8 cellular contexts compared by ENCODE assay signal in genomic region chr13:98142427-98143156, GRCh38. TPM values are rescaled to one million over a fixed set of nuclear protein-coding genes. Genes with fewer than 3 reads are reported as not detected.
DNase-seq lines count a peak whose midpoint lies in the region; ATAC-seq, FAIRE-seq and TF ChIP-seq lines count a peak whose summit lies in the region.

A gene with protein sequence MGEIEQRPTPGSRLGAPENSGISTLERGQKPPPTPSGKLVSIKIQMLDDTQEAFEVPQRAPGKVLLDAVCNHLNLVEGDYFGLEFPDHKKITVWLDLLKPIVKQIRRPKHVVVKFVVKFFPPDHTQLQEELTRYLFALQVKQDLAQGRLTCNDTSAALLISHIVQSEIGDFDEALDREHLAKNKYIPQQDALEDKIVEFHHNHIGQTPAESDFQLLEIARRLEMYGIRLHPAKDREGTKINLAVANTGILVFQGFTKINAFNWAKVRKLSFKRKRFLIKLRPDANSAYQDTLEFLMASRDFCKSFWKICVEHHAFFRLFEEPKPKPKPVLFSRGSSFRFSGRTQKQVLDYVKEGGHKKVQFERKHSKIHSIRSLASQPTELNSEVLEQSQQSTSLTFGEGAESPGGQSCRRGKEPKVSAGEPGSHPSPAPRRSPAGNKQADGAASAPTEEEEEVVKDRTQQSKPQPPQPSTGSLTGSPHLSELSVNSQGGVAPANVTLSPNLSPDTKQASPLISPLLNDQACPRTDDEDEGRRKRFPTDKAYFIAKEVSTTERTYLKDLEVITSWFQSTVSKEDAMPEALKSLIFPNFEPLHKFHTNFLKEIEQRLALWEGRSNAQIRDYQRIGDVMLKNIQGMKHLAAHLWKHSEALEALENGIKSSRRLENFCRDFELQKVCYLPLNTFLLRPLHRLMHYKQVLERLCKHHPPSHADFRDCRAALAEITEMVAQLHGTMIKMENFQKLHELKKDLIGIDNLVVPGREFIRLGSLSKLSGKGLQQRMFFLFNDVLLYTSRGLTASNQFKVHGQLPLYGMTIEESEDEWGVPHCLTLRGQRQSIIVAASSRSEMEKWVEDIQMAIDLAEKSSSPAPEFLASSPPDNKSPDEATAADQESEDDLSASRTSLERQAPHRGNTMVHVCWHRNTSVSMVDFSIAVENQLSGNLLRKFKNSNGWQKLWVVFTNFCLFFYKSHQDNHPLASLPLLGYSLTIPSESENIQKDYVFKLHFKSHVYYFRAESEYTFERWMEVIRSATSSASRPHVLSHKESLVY (plus strand): TSS chr13:98143094. CDS start chr13:98213243, 70,149 bp downstream.

- peak; percentile 38 for DNase-seq in GM12892 (ENCODE audit: insufficient read length)
- peak; percentile 27 for DNase-seq in NCI-H2081 treated with DMSO at 0.1 percent for 48 hours (lab: John Stamatoyannopoulos, UW)
- peak; percentile 19 for DNase-seq in activated T-cell treated with anti-CD3 and anti-CD28 coated beads, Interleukin-2, amount 50 U/mL, for 1 hour
- peak; percentile 62 to 64 for DNase-seq in fibroblast of lung (ENCODE audit: low read depth in 2 of 2)
- peak; percentile 76 for DNase-seq in myocyte (ENCODE audit: low read depth)
- DNase-seq in transverse colon = peak; percentile 84

- peak within 1 kb of the TSS; percentile 87 for H2AFZ ChIP-seq in ACC112 (ENCODE audit: low read length, unreplicated experiment)
- peak within 1 kb of the TSS; percentile 35 for H2AFZ ChIP-seq in fibroblast of lung (ENCODE audit: low read length)

- H3K27me3 ChIP-seq in ACC112 (ENCODE audit: insufficient read depth, low read length) (no peaks in the 10 kb centered on the region), fibroblast of lung (ENCODE audit: control insufficient read depth, insufficient read depth, low read length) (no peaks in the 10 kb centered on the region), transverse colon (peaks cover 5% of the 10 kb centered on the region)

- peak; percentile 85 for ATAC-seq in HG02885 (IDR thresholded peaks at IDR 0.05; ENCODE audit: poor library complexity, unreplicated experiment)

- H4K20me1 ChIP-seq in fibroblast of lung (ENCODE audit: control insufficient read depth, extremely low read depth, insufficient read depth, low read length) = no peaks in the 10 kb centered on the region

- H3K4me3 ChIP-seq in ACC112 (ENCODE audit: low read depth, low read length) (peak within 1 kb of the TSS; percentile 86), fibroblast of lung (replicated peaks in 1 of 4; ENCODE audit: control extremely low read depth in 1 of 4, insufficient read depth in 1 of 4, low read depth in 3 of 4, low read length in 4 of 4) (peak within 1 kb of the TSS; percentile 66 to 95 (median 82)), transverse colon (peak within 1 kb of the TSS; percentile 78 to 96 (median 90))

- no peak for TF ChIP-seq EP300 in transverse colon (IDR thresholded peaks at IDR 0.05; ENCODE audit: low read depth)

- no peaks in the 10 kb centered on the region for H3K36me3 ChIP-seq in ACC112 (ENCODE audit: insufficient read depth, low read length)
- no peaks in the 10 kb centered on the region for H3K36me3 ChIP-seq in fibroblast of lung (ENCODE audit: control insufficient read depth, insufficient read depth, low read length)
- H3K36me3 ChIP-seq in transverse colon = no peaks in the 10 kb centered on the region

- H3K4me1 ChIP-seq in ACC112 (ENCODE audit: control insufficient read depth, insufficient read depth, low read length, unreplicated experiment) = peaks cover 21% of the 10 kb centered on the region
- peaks cover 18% of the 10 kb centered on the region for H3K4me1 ChIP-seq in fibroblast of lung (ENCODE audit: control insufficient read depth, extremely low read depth, insufficient read depth, low read length)
- peaks cover 16 to 23% (median 19%) of the 10 kb centered on the region in 4 donors for H3K4me1 ChIP-seq in transverse colon

- H3K9ac ChIP-seq in fibroblast of lung (ENCODE audit: insufficient read depth, low read length) = peak within 1 kb of the TSS; percentile 89

- TF ChIP-seq CTCF in fibroblast of lung (conservative IDR thresholded peaks at IDR 0.05 in 1 of 2, IDR thresholded peaks at IDR 0.05 in 1 of 2; ENCODE audit: low read depth in 1 of 2, low read length in 2 of 2) = no peak
- peak in 2 of 5 experiments; percentile 30 to 38 for TF ChIP-seq CTCF in transverse colon (IDR thresholded peaks at IDR 0.05)

- peak within 1 kb of the TSS; percentile 99 for H3K4me2 ChIP-seq in fibroblast of lung (ENCODE audit: extremely low read depth, insufficient read depth, low read length)

- H3K9me3 ChIP-seq in fibroblast of lung (ENCODE audit: control insufficient read depth, insufficient read depth, low read depth, low read length) (no peaks in the 10 kb centered on the region), transverse colon (no peaks in the 10 kb centered on the region)

- in situ Hi-C loops in transverse colon (cut with MboI; ENCODE audit: low pct_ligation_motif_present in 1 of 4, low pct_unique_long_range_greater_than_20kb in 1 of 4, low sequenced_read_pairs in 3 of 4) = loop anchor here in 3 of 4 donors (10.0 to 25.0 kb wide), 4 partner anchors 245 to 512 kb away; no protein-coding TSS in a partner anchor

- 5% methylated on average over 34 of the region's 95 CpGs; no CpG with 5 or more reads in 1 of the 2 donors for WGBS in transverse colon (ENCODE audit: low coverage in 1 of 2), 2 donors

- peaks cover 28% of the 10 kb centered on the region for H3K79me2 ChIP-seq in ACC112 (ENCODE audit: control insufficient read depth, insufficient read depth, low read length, unreplicated experiment)
- H3K79me2 ChIP-seq in fibroblast of lung (ENCODE audit: control insufficient read depth, insufficient read depth, low read length) = peaks cover 38% of the 10 kb centered on the region

- H3K27ac ChIP-seq in ACC112 (ENCODE audit: low read depth, low read length) (peak within 1 kb of the TSS; percentile 0; the same call in 1 of the 2 replicates), fibroblast of lung (ENCODE audit: insufficient read depth, low read length) (peak within 1 kb of the TSS; percentile 85), transverse colon (peak within 1 kb of the TSS; percentile 81 to 90 (median 84))

- TF ChIP-seq POLR2A in GM12892 (IDR thresholded peaks at IDR 0.05; ENCODE audit: low read depth, low read length) = no peak
- peak; percentile 32 for TF ChIP-seq POLR2A in transverse colon (IDR thresholded peaks at IDR 0.05)

- intact Hi-C loops in transverse colon (cut with DNase I; ENCODE audit: low total_unique reads) = loop anchor here (1.0 kb wide), 1 partner anchor 302 kb away; no protein-coding TSS in a partner anchor

- no peak for FAIRE-seq in GM12892 (lab: Jason Lieb, UNC)

RNA-seq across cellular contexts. Expression of the gene that starts here (rescaled TPM):
- polyA plus RNA-seq in GM12892 (2012; ENCODE audit: missing spikeins) = 0.49 TPM
- total RNA-seq in fibroblast of lung (21.6 and 50.9 TPM in 2 replicates), myocyte (11.2 and 18.5 TPM in 2 replicates), transverse colon (10 to 100 TPM; 32.8 to 41.8 (median 38.3) TPM)
- polyA plus RNA-seq in fibroblast of lung = 114 and 199 TPM in 2 replicates
- polyA plus RNA-seq in fibroblast of lung (2012) = 127 and 245 TPM in 2 replicates
- 98.0 and 174 TPM in 2 replicates for polyA minus RNA-seq in fibroblast of lung (ENCODE audit: low replicate concordance)
- polyA plus RNA-seq in myocyte (2012) = 65.4 TPM

Comparison
In these comparisons a context has a peak if more than half of its experiments do, and no peak if none do; other contexts are left out.
1. Peak in every context shown above with its lines: DNase-seq, ATAC-seq, H3K4me3 ChIP-seq and H3K27ac ChIP-seq.
2. H3K27ac ChIP-seq: peak in every context shown above with its lines; median percentile 85 in fibroblast of lung; 84 in transverse colon; 0 in ACC112.
3. DNase-seq: peak in every context shown above with its lines; median percentile 84 in transverse colon; 76 in myocyte; 63 in fibroblast of lung; 38 in GM12892; 27 in NCI-H2081 treated with DMSO at 0.1 percent for 48 hours; 19 in activated T-cell treated with anti-CD3 and anti-CD28 coated beads, Interleukin-2, amount 50 U/mL, for 1 hour.